ENCODE assay signal across 2 cellular contexts in the genomic region with DNA sequence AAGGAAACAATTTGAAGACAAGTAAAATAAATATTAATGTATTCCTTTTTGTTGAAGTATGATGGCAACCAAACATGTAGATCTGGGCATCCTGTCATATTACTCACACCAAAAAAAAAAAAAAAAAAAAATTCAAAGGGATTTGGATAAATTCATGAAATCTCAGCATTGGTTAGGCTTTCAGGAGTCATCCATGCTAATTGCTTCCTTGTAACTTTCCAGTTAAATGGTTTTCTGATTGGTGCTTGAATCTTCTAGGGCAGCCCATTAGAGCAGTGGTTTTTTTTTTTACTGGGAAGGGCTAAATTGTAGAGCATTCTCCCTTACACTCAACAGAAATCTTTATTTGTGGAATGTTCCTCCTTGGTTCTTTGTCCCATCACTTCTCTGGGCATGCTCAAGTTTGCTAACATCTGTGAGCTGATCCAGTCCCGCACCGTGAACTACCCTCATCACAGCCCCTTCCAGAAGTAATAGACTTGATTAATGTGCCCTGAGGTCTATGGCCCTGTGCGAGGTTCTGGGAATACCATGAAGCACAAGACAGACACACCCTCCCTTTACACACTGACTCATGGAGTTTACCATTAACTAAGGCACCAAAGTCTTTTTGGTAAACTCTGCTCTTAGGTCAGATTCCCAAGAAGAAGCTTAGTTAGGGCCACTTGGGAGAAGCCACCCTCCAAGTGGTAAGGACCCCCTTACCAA.
A peak's percentile ranks its signal among the peaks of the same experiment; 100 is the strongest.
TF ChIP-seq lines count a peak whose summit lies in the region.

No MANE protein-coding gene starts in this region.

TF ChIP-seq in GM12878, 131 proteins besides CTCF, POLR2A, EP300 and RAD21:
- peak; percentile 71 for TF ChIP-seq ZNF384 (IDR thresholded peaks at IDR 0.05; ENCODE audit: borderline replicate concordance, low read depth, low read length)
- TF ChIP-seq, protein P1, sequence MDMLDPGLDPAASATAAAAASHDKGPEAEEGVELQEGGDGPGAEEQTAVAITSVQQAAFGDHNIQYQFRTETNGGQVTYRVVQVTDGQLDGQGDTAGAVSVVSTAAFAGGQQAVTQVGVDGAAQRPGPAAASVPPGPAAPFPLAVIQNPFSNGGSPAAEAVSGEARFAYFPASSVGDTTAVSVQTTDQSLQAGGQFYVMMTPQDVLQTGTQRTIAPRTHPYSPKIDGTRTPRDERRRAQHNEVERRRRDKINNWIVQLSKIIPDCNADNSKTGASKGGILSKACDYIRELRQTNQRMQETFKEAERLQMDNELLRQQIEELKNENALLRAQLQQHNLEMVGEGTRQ (IDR thresholded peaks at IDR 0.05; ENCODE audit: borderline replicate concordance, low read depth, low read length): no peak
- no peak for TF ChIP-seq SMAD5 (IDR thresholded peaks at IDR 0.05; ENCODE audit: low read depth)
- TF ChIP-seq, protein P2, sequence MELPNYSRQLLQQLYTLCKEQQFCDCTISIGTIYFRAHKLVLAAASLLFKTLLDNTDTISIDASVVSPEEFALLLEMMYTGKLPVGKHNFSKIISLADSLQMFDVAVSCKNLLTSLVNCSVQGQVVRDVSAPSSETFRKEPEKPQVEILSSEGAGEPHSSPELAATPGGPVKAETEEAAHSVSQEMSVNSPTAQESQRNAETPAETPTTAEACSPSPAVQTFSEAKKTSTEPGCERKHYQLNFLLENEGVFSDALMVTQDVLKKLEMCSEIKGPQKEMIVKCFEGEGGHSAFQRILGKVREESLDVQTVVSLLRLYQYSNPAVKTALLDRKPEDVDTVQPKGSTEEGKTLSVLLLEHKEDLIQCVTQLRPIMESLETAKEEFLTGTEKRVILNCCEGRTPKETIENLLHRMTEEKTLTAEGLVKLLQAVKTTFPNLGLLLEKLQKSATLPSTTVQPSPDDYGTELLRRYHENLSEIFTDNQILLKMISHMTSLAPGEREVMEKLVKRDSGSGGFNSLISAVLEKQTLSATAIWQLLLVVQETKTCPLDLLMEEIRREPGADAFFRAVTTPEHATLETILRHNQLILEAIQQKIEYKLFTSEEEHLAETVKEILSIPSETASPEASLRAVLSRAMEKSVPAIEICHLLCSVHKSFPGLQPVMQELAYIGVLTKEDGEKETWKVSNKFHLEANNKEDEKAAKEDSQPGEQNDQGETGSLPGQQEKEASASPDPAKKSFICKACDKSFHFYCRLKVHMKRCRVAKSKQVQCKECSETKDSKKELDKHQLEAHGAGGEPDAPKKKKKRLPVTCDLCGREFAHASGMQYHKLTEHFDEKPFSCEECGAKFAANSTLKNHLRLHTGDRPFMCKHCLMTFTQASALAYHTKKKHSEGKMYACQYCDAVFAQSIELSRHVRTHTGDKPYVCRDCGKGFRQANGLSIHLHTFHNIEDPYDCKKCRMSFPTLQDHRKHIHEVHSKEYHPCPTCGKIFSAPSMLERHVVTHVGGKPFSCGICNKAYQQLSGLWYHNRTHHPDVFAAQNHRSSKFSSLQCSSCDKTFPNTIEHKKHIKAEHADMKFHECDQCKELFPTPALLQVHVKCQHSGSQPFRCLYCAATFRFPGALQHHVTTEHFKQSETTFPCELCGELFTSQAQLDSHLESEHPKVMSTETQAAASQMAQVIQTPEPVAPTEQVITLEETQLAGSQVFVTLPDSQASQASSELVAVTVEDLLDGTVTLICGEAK (IDR thresholded peaks at IDR 0.05; ENCODE audit: borderline replicate concordance): peak; percentile 27; the same call in 1 of the 2 replicates
- TF ChIP-seq, protein P3, sequence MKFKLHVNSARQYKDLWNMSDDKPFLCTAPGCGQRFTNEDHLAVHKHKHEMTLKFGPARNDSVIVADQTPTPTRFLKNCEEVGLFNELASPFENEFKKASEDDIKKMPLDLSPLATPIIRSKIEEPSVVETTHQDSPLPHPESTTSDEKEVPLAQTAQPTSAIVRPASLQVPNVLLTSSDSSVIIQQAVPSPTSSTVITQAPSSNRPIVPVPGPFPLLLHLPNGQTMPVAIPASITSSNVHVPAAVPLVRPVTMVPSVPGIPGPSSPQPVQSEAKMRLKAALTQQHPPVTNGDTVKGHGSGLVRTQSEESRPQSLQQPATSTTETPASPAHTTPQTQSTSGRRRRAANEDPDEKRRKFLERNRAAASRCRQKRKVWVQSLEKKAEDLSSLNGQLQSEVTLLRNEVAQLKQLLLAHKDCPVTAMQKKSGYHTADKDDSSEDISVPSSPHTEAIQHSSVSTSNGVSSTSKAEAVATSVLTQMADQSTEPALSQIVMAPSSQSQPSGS (IDR thresholded peaks at IDR 0.05; ENCODE audit: low read length): no peak
TF ChIP-seq in GM12878: peak in this region for 2.

TF ChIP-seq in SK-N-SH, 30 proteins besides CTCF, POLR2A, EP300 and RAD21:
- TF ChIP-seq SIN3A (IDR thresholded peaks at IDR 0.05; ENCODE audit: borderline replicate concordance, low read depth, low read length) (no peak), TEAD4 (IDR thresholded peaks at IDR 0.05; ENCODE audit: borderline replicate concordance, insufficient read depth) (no peak), TCF12 (IDR thresholded peaks at IDR 0.05) (no peak), MXI1 (IDR thresholded peaks at IDR 0.05; ENCODE audit: low read depth, low read length) (no peak), NFIC (IDR thresholded peaks at IDR 0.05; ENCODE audit: borderline replicate concordance) (no peak), MEF2A (IDR thresholded peaks at IDR 0.05; ENCODE audit: borderline replicate concordance, low read depth) (no peak), RCOR1 (IDR thresholded peaks at IDR 0.05; ENCODE audit: low read length) (no peak), EZH2phosphoT487 (IDR thresholded peaks at IDR 0.05; ENCODE audit: borderline replicate concordance, low read depth) (no peak), RFX5 (IDR thresholded peaks at IDR 0.05; ENCODE audit: low read length) (no peak), GABPA (IDR thresholded peaks at IDR 0.05; ENCODE audit: low read depth) (no peak), FOSL2 (IDR thresholded peaks at IDR 0.05; ENCODE audit: borderline replicate concordance, low read depth) (no peak), RXRA (IDR thresholded peaks at IDR 0.05; ENCODE audit: borderline replicate concordance, low read depth) (no peak), YY1 (IDR thresholded peaks at IDR 0.05; ENCODE audit: low read depth) (no peak), POLR2AphosphoS5 (IDR thresholded peaks at IDR 0.05; ENCODE audit: low read depth, low read length) (no peak), GATA2 (CRISPR knock-in tag; IDR thresholded peaks at IDR 0.05) (no peak)
- TF ChIP-seq, protein P4, sequence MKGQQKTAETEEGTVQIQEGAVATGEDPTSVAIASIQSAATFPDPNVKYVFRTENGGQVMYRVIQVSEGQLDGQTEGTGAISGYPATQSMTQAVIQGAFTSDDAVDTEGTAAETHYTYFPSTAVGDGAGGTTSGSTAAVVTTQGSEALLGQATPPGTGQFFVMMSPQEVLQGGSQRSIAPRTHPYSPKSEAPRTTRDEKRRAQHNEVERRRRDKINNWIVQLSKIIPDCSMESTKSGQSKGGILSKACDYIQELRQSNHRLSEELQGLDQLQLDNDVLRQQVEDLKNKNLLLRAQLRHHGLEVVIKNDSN (IDR thresholded peaks at IDR 0.05; ENCODE audit: borderline replicate concordance, low read depth): no peak
- TF ChIP-seq, protein P1 (IDR thresholded peaks at IDR 0.05; ENCODE audit: borderline replicate concordance, low read depth, low read length): no peak
- TF ChIP-seq, protein P5, sequence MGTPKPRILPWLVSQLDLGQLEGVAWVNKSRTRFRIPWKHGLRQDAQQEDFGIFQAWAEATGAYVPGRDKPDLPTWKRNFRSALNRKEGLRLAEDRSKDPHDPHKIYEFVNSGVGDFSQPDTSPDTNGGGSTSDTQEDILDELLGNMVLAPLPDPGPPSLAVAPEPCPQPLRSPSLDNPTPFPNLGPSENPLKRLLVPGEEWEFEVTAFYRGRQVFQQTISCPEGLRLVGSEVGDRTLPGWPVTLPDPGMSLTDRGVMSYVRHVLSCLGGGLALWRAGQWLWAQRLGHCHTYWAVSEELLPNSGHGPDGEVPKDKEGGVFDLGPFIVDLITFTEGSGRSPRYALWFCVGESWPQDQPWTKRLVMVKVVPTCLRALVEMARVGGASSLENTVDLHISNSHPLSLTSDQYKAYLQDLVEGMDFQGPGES (IDR thresholded peaks at IDR 0.05; ENCODE audit: low read depth, low read length): no peak
- TF ChIP-seq, protein P6, sequence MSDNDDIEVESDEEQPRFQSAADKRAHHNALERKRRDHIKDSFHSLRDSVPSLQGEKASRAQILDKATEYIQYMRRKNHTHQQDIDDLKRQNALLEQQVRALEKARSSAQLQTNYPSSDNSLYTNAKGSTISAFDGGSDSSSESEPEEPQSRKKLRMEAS (IDR thresholded peaks at IDR 0.05; ENCODE audit: low read depth): no peak
- TF ChIP-seq, protein P7, sequence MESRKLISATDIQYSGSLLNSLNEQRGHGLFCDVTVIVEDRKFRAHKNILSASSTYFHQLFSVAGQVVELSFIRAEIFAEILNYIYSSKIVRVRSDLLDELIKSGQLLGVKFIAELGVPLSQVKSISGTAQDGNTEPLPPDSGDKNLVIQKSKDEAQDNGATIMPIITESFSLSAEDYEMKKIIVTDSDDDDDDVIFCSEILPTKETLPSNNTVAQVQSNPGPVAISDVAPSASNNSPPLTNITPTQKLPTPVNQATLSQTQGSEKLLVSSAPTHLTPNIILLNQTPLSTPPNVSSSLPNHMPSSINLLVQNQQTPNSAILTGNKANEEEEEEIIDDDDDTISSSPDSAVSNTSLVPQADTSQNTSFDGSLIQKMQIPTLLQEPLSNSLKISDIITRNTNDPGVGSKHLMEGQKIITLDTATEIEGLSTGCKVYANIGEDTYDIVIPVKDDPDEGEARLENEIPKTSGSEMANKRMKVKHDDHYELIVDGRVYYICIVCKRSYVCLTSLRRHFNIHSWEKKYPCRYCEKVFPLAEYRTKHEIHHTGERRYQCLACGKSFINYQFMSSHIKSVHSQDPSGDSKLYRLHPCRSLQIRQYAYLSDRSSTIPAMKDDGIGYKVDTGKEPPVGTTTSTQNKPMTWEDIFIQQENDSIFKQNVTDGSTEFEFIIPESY (IDR thresholded peaks at IDR 0.05; ENCODE audit: borderline replicate concordance, low read depth): no peak
